Comparison of ENCODE assay signal across 35 cellular contexts in genomic region chr16:85810742-85811115, GRCh38. TPM values are rescaled to one million over a fixed set of nuclear protein-coding genes. Genes with fewer than 3 reads are reported as not detected.
"Had no signal": no experiment of that assay in that cellular context is flagged by ENCODE, and none has a peak within 500 bp of the region (broad histone marks: within the 10 kb centered on the region; RNA-seq: fewer than 3 reads in every experiment).

No MANE protein-coding gene starts in this region.

- H3K4me3 Mint-ChIP-seq: activated B cell treated with CpG ODN at 0.5 μM for 24 hours; activated CD4-positive, alpha-beta memory T cell treated with anti-CD3 and anti-CD28 coated beads for 36 hours; activated CD4-positive, alpha-beta T cell treated with anti-CD3 and anti-CD28 coated beads, Interleukin-2, amount 10 ng/mL, durations not matched to agents 24 days and 14 days; activated CD8-positive, alpha-beta memory T cell treated with anti-CD3 and anti-CD28 coated beads, Interleukin-2, amount 10 ng/mL, durations not matched to agents 7 days and 5 days; activated CD8-positive, alpha-beta T cell treated with anti-CD3 and anti-CD28 coated beads, Interleukin-2, amount 10 ng/mL, durations not matched to agents 7 days and 5 days; activated naive CD4-positive, alpha-beta T cell treated with anti-CD3 and anti-CD28 coated beads for 36 hours; activated naive CD4-positive, alpha-beta T cell treated with anti-CD3 and anti-CD28 coated beads, Interleukin-2, amount 50 U/mL, for 24 hours; activated naive CD8-positive, alpha-beta T cell treated with anti-CD3 and anti-CD28 coated beads for 36 hours; activated naive CD8-positive, alpha-beta T cell treated with anti-CD3 and anti-CD28 coated beads, Interleukin-2, amount 50 U/mL, for 24 hours; activated T-helper 1 cell treated with anti-CD3 and anti-CD28 coated beads, Interleukin-12 subunit alpha, Interleukin-12 subunit beta, Interleukin-2, Interleukin-4 antibody, amounts not matched to agents 30 ng/mL and 10 ng/mL and 1 ng/mL, durations not matched to agents 14 hours and 24 hours and 36 hours; brain; central memory CD8-positive, alpha-beta T cell; effector memory CD8-positive, alpha-beta T cell; T-cell; T-helper 1 cell treated with Interleukin-12 subunit alpha and Interleukin-12 subunit beta and Interleukin-4 antibody, amounts not matched to agents 30 μg/mL and 1 μg/mL, for 36 hours; T-helper 2 cell treated with Interferon-gamma antibody and Interleukin-4, amounts not matched to agents 5 μg/mL and 100 μg/mL, for 36 hours had no signal

- DNase-seq: activated B cell treated with CpG ODN at 0.5 μM for 24 hours; activated CD4-positive, alpha-beta memory T cell treated with anti-CD3 and anti-CD28 coated beads for 36 hours; activated CD4-positive, alpha-beta T cell treated with anti-CD3 and anti-CD28 coated beads, Interleukin-2, amount 10 ng/mL, durations not matched to agents 24 days and 14 days; activated CD8-positive, alpha-beta memory T cell treated with anti-CD3 and anti-CD28 coated beads, Interleukin-2, amount 10 ng/mL, durations not matched to agents 7 days and 5 days; activated CD8-positive, alpha-beta memory T cell treated with anti-CD3 and anti-CD28 coated beads, Interleukin-2, amount 50 U/mL, for 4 hours; activated CD8-positive, alpha-beta T cell treated with anti-CD3 and anti-CD28 coated beads, Interleukin-2, amount 10 ng/mL, durations not matched to agents 7 days and 5 days; activated effector memory CD4-positive, alpha-beta T cell treated with anti-CD3 and anti-CD28 coated beads, Interleukin-2, amount 50 U/mL, for 16 hours; activated naive CD4-positive, alpha-beta T cell treated with anti-CD3 and anti-CD28 coated beads for 36 hours; activated naive CD8-positive, alpha-beta T cell treated with anti-CD3 and anti-CD28 coated beads for 36 hours; activated naive CD8-positive, alpha-beta T cell treated with anti-CD3 and anti-CD28 coated beads, Interleukin-2, amount 50 U/mL, for 24 hours; activated T-cell treated with anti-CD3 and anti-CD28 coated beads, Interleukin-2, amount 50 U/mL, for 1 hour; activated T-cell treated with anti-CD3 and anti-CD28 coated beads, Interleukin-2, amount 50 U/mL, for 48 hours; adrenal gland; amygdala; aorta; cortex of kidney; dermis blood vessel endothelial cell; effector CD4-positive, alpha-beta T cell; effector memory CD8-positive, alpha-beta T cell; erythroblast; foreskin keratinocyte; gastrocnemius medialis; glutamatergic neuron; SW 1271; T-cell; T1000; WERI-Rb-1 had no signal

- ATAC-seq: activated CD4-positive, CD25-positive, alpha-beta regulatory T cell treated with anti-CD3 and anti-CD28 coated beads, Interleukin-2, amount 50 U/mL, for 24 hours; activated CD8-positive, alpha-beta memory T cell treated with anti-CD3 and anti-CD28 coated beads, Interleukin-2, amount 10 ng/mL, durations not matched to agents 7 days and 5 days; activated CD8-positive, alpha-beta T cell treated with anti-CD3 and anti-CD28 coated beads, Interleukin-2, amount 10 ng/mL, durations not matched to agents 7 days and 5 days; activated naive CD8-positive, alpha-beta T cell treated with anti-CD3 and anti-CD28 coated beads, Interleukin-2, amount 50 U/mL, for 24 hours; effector memory CD8-positive, alpha-beta T cell; foreskin keratinocyte; gastrocnemius medialis had no signal

- H3K27ac Mint-ChIP-seq: activated B cell treated with CpG ODN at 0.5 μM for 24 hours; activated CD4-positive, alpha-beta memory T cell treated with anti-CD3 and anti-CD28 coated beads for 36 hours; activated CD4-positive, alpha-beta T cell treated with anti-CD3 and anti-CD28 coated beads, Interleukin-2, amount 10 ng/mL, durations not matched to agents 24 days and 14 days; activated CD8-positive, alpha-beta memory T cell treated with anti-CD3 and anti-CD28 coated beads, Interleukin-2, amount 10 ng/mL, durations not matched to agents 7 days and 5 days; activated CD8-positive, alpha-beta T cell treated with anti-CD3 and anti-CD28 coated beads, Interleukin-2, amount 10 ng/mL, durations not matched to agents 7 days and 5 days; activated naive CD4-positive, alpha-beta T cell treated with anti-CD3 and anti-CD28 coated beads for 36 hours; activated naive CD4-positive, alpha-beta T cell treated with anti-CD3 and anti-CD28 coated beads, Interleukin-2, amount 50 U/mL, for 24 hours; activated naive CD8-positive, alpha-beta T cell treated with anti-CD3 and anti-CD28 coated beads for 36 hours; activated naive CD8-positive, alpha-beta T cell treated with anti-CD3 and anti-CD28 coated beads, Interleukin-2, amount 50 U/mL, for 24 hours; activated T-helper 1 cell treated with anti-CD3 and anti-CD28 coated beads, Interleukin-12 subunit alpha, Interleukin-12 subunit beta, Interleukin-2, Interleukin-4 antibody, amounts not matched to agents 30 ng/mL and 10 ng/mL and 1 ng/mL, durations not matched to agents 14 hours and 24 hours and 36 hours; activated T-helper 2 cell treated with anti-CD3 and anti-CD28 coated beads, Interferon-gamma antibody, Interleukin-2, Interleukin-4, amounts not matched to agents 10 μg/mL and 5 μg/mL and 100 μg/mL, durations not matched to agents 14 hours and 24 hours and 36 hours; brain; T-helper 1 cell treated with Interleukin-12 subunit alpha and Interleukin-12 subunit beta and Interleukin-4 antibody, amounts not matched to agents 30 μg/mL and 1 μg/mL, for 36 hours; T-helper 2 cell treated with Interferon-gamma antibody and Interleukin-4, amounts not matched to agents 5 μg/mL and 100 μg/mL, for 36 hours had no signal

- H3K4me1 Mint-ChIP-seq: activated B cell treated with CpG ODN at 0.5 μM for 24 hours; activated CD4-positive, alpha-beta T cell treated with anti-CD3 and anti-CD28 coated beads, Interleukin-2, amount 10 ng/mL, durations not matched to agents 24 days and 14 days; activated CD8-positive, alpha-beta memory T cell treated with anti-CD3 and anti-CD28 coated beads, Interleukin-2, amount 10 ng/mL, durations not matched to agents 7 days and 5 days; activated naive CD4-positive, alpha-beta T cell treated with anti-CD3 and anti-CD28 coated beads, Interleukin-2, amount 50 U/mL, for 24 hours; activated naive CD8-positive, alpha-beta T cell treated with anti-CD3 and anti-CD28 coated beads for 36 hours; activated naive CD8-positive, alpha-beta T cell treated with anti-CD3 and anti-CD28 coated beads, Interleukin-2, amount 50 U/mL, for 24 hours; brain; central memory CD8-positive, alpha-beta T cell; T-cell had no signal

- H3K9me3 Mint-ChIP-seq: activated B cell treated with CpG ODN at 0.5 μM for 24 hours; activated CD4-positive, alpha-beta memory T cell treated with anti-CD3 and anti-CD28 coated beads for 36 hours; activated CD4-positive, alpha-beta T cell treated with anti-CD3 and anti-CD28 coated beads, Interleukin-2, amount 10 ng/mL, durations not matched to agents 24 days and 14 days; activated naive CD4-positive, alpha-beta T cell treated with anti-CD3 and anti-CD28 coated beads for 36 hours; activated naive CD4-positive, alpha-beta T cell treated with anti-CD3 and anti-CD28 coated beads, Interleukin-2, amount 50 U/mL, for 24 hours; activated naive CD8-positive, alpha-beta T cell treated with anti-CD3 and anti-CD28 coated beads for 36 hours; activated naive CD8-positive, alpha-beta T cell treated with anti-CD3 and anti-CD28 coated beads, Interleukin-2, amount 50 U/mL, for 24 hours; activated T-helper 1 cell treated with anti-CD3 and anti-CD28 coated beads, Interleukin-12 subunit alpha, Interleukin-12 subunit beta, Interleukin-2, Interleukin-4 antibody, amounts not matched to agents 30 ng/mL and 10 ng/mL and 1 ng/mL, durations not matched to agents 14 hours and 24 hours and 36 hours; activated T-helper 2 cell treated with anti-CD3 and anti-CD28 coated beads, Interferon-gamma antibody, Interleukin-2, Interleukin-4, amounts not matched to agents 10 μg/mL and 5 μg/mL and 100 μg/mL, durations not matched to agents 14 hours and 24 hours and 36 hours; central memory CD8-positive, alpha-beta T cell; effector memory CD8-positive, alpha-beta T cell; T-cell; T-helper 1 cell treated with Interleukin-12 subunit alpha and Interleukin-12 subunit beta and Interleukin-4 antibody, amounts not matched to agents 30 μg/mL and 1 μg/mL, for 36 hours; T-helper 2 cell treated with Interferon-gamma antibody and Interleukin-4, amounts not matched to agents 5 μg/mL and 100 μg/mL, for 36 hours had no signal

RNA-seq across cellular contexts. Expression of gene C16orf74, which starts 59.8 kb away (rescaled TPM):
- total RNA-seq: activated CD4-positive, alpha-beta memory T cell treated with anti-CD3 and anti-CD28 coated beads for 36 hours; activated T-helper 1 cell treated with anti-CD3 and anti-CD28 coated beads, Interleukin-12 subunit alpha, Interleukin-12 subunit beta, Interleukin-2, Interleukin-4 antibody, amounts not matched to agents 30 ng/mL and 10 ng/mL and 1 ng/mL, durations not matched to agents 14 hours and 24 hours and 36 hours; activated T-helper 2 cell treated with anti-CD3 and anti-CD28 coated beads, Interferon-gamma antibody, Interleukin-2, Interleukin-4, amounts not matched to agents 10 μg/mL and 5 μg/mL and 100 μg/mL, durations not matched to agents 14 hours and 24 hours and 36 hours had no signal
